27 cellular contexts compared by ENCODE assay signal in genomic region chr5:116658141-116658540, GRCh38.
"Had no signal": no experiment of that assay in that cellular context is flagged by ENCODE, and none has a peak within 500 bp of the region (broad histone marks: within the 10 kb centered on the region; RNA-seq: fewer than 3 reads in every experiment).

No MANE protein-coding gene starts in this region.

- H3K27me3 Mint-ChIP-seq: type B pancreatic cell had no signal

- H3K9me3 ChIP-seq: ovary, sigmoid colon, testis had no signal

- H3K4me1 Mint-ChIP-seq: immature natural killer cell; naive thymus-derived CD8-positive, alpha-beta T cell; stimulated activated effector memory CD8-positive, alpha-beta T cell treated with anti-CD3 and anti-CD28 coated beads, Interleukin-12 subunit alpha, Interleukin-12 subunit beta, amount 100 ng/mL, for 72 hours had no signal

- H3K36me3 Mint-ChIP-seq: immature natural killer cell; naive thymus-derived CD8-positive, alpha-beta T cell; stimulated activated effector memory CD8-positive, alpha-beta T cell treated with anti-CD3 and anti-CD28 coated beads, Interleukin-12 subunit alpha, Interleukin-12 subunit beta, amount 100 ng/mL, for 72 hours; type B pancreatic cell had no signal

- H3K9me3 Mint-ChIP-seq: type B pancreatic cell had no signal

- FAIRE-seq: colon, frontal cortex, kidney had no signal

- DNase-seq: dorsolateral prefrontal cortex; effector CD4-positive, alpha-beta T cell; esophagus squamous epithelium; hypothalamus; immature natural killer cell; kidney; left cardiac atrium; left lung; mesendoderm; naive thymus-derived CD8-positive, alpha-beta T cell; nephron progenitor cell; occipital lobe; ovary; posterior cingulate gyrus; psoas muscle; right cardiac atrium; sigmoid colon; stimulated activated CD4-positive, alpha-beta T cell treated with anti-CD3 and anti-CD28 coated beads, Interleukin-2, amount 100 ng/mL, for 24 hours; stimulated activated CD4-positive, alpha-beta T cell treated with anti-CD3 and anti-CD28 coated beads, Interleukin-4, amount 100 ng/mL, for 24 hours; stimulated activated naive CD4-positive, alpha-beta T cell treated with Interleukin-2 at 50 U/mL for 16 hours; stomach; testis; tibial artery had no signal

- H3K36me3 ChIP-seq: esophagus squamous epithelium, left lung, ovary, sigmoid colon, stomach, tibial artery had no signal

- ATAC-seq: left cardiac atrium; left lung; naive thymus-derived CD8-positive, alpha-beta T cell; psoas muscle; right cardiac atrium; stimulated activated effector memory CD8-positive, alpha-beta T cell treated with anti-CD3 and anti-CD28 coated beads, Interleukin-12 subunit alpha, Interleukin-12 subunit beta, amount 100 ng/mL, for 72 hours had no signal

- H3K27me3 ChIP-seq: esophagus squamous epithelium, left lung, ovary, sigmoid colon, stomach, testis, tibial artery had no signal

- H3K4me3 ChIP-seq: dorsolateral prefrontal cortex, esophagus squamous epithelium, left lung, ovary, psoas muscle, sigmoid colon, stomach, testis, tibial artery had no signal

- H3K4me3 Mint-ChIP-seq: immature natural killer cell; naive thymus-derived CD8-positive, alpha-beta T cell; nephron progenitor cell; stimulated activated effector memory CD8-positive, alpha-beta T cell treated with anti-CD3 and anti-CD28 coated beads, Interleukin-12 subunit alpha, Interleukin-12 subunit beta, amount 100 ng/mL, for 72 hours; type B pancreatic cell had no signal

- H3K27ac ChIP-seq: esophagus squamous epithelium, left lung, ovary, psoas muscle, sigmoid colon, stomach, testis, tibial artery had no signal

- H3K4me1 ChIP-seq: left lung, psoas muscle, sigmoid colon, stomach, testis, tibial artery had no signal
